ENCODE assay signal across 9 cellular contexts in genomic region chr6:90103056-90103793, GRCh38.
DNase-seq lines count a peak whose midpoint lies in the region; ATAC-seq, FAIRE-seq and TF ChIP-seq lines count a peak whose summit lies in the region.
"Had no signal": no experiment of that assay in that cellular context is flagged by ENCODE, and none has a peak within 500 bp of the region (broad histone marks: within the 10 kb centered on the region; RNA-seq: fewer than 3 reads in every experiment).

No MANE protein-coding gene starts in this region.

- peaks cover 93% of the 10 kb centered on the region for H3K4me1 Mint-ChIP-seq in activated T-cell treated with anti-CD3 and anti-CD28 coated beads, Interleukin-2, amount 50 U/mL, for 24 hours (ENCODE audit: low read depth)
- peaks cover 53% of the 10 kb centered on the region for H3K4me1 Mint-ChIP-seq in T-helper 1 cell treated with Interleukin-12 subunit alpha and Interleukin-12 subunit beta and Interleukin-4 antibody, amounts not matched to agents 30 μg/mL and 1 μg/mL, for 36 hours (ENCODE audit: low read depth)
- H3K4me1 Mint-ChIP-seq in natural killer cell, result peaks cover 5 to 8% of the 10 kb centered on the region in 2 donors

- intact Hi-C loops in natural killer cell (cut with micrococcal nuclease), result no loop called here

- no peak for TF ChIP-seq CTCF in natural killer cell (IDR thresholded peaks at IDR 0.05)
- TF ChIP-seq CTCF in D721Med (IDR thresholded peaks at IDR 0.05; ENCODE audit: insufficient read depth, missing control alignments), result no peak

- H3K9me3 Mint-ChIP-seq in activated T-cell treated with anti-CD3 and anti-CD28 coated beads, Interleukin-2, amount 50 U/mL, for 24 hours, result no peaks in the 10 kb centered on the region
- H3K9me3 Mint-ChIP-seq in T-helper 1 cell treated with Interleukin-12 subunit alpha and Interleukin-12 subunit beta and Interleukin-4 antibody, amounts not matched to agents 30 μg/mL and 1 μg/mL, for 36 hours, result peaks cover 11% of the 10 kb centered on the region
- H3K9me3 Mint-ChIP-seq in natural killer cell, result no peaks in the 10 kb centered on the region

- peak overlapping the region; percentile 95 for H3K27ac Mint-ChIP-seq in activated T-cell treated with anti-CD3 and anti-CD28 coated beads, Interleukin-2, amount 50 U/mL, for 24 hours
- peak overlapping the region; percentile 61 for H3K27ac Mint-ChIP-seq in T-helper 1 cell treated with Interleukin-12 subunit alpha and Interleukin-12 subunit beta and Interleukin-4 antibody, amounts not matched to agents 30 μg/mL and 1 μg/mL, for 36 hours
- no peak overlapping the region for H3K27ac Mint-ChIP-seq in natural killer cell

- no peak for FAIRE-seq in D721Med (lab: Jason Lieb, UNC)

- peak; percentile 71 for DNase-seq in activated T-cell treated with anti-CD3 and anti-CD28 coated beads, Interleukin-2, amount 50 U/mL, for 24 hours
- DNase-seq in activated T-cell treated with anti-CD3 and anti-CD28 coated beads, Interleukin-2, amount 50 U/mL, for 1 hour, result no peak
- DNase-seq in natural killer cell (no peak), D721Med (ENCODE audit: insufficient read length, low spot score) (no peak), hippocampal formation (lab: John Stamatoyannopoulos, UW) (no peak), retina (no peak)
- DNase-seq: DND-41 had no signal

- ATAC-seq in HG02970 (IDR thresholded peaks at IDR 0.05; ENCODE audit: low FRiP score, unreplicated experiment), result peak; percentile 78
- ATAC-seq in natural killer cell, result peak in 1 of 3 donors; percentile 60

- peak overlapping the region; percentile 63 for H3K4me3 Mint-ChIP-seq in activated T-cell treated with anti-CD3 and anti-CD28 coated beads, Interleukin-2, amount 50 U/mL, for 24 hours
- H3K4me3 Mint-ChIP-seq in T-helper 1 cell treated with Interleukin-12 subunit alpha and Interleukin-12 subunit beta and Interleukin-4 antibody, amounts not matched to agents 30 μg/mL and 1 μg/mL, for 36 hours, result peak overlapping the region; percentile 71
- peak overlapping the region; percentile 15 for H3K4me3 Mint-ChIP-seq in natural killer cell

- no peaks in the 10 kb centered on the region for H3K27me3 Mint-ChIP-seq in activated T-cell treated with anti-CD3 and anti-CD28 coated beads, Interleukin-2, amount 50 U/mL, for 24 hours
- H3K27me3 Mint-ChIP-seq in T-helper 1 cell treated with Interleukin-12 subunit alpha and Interleukin-12 subunit beta and Interleukin-4 antibody, amounts not matched to agents 30 μg/mL and 1 μg/mL, for 36 hours (ENCODE audit: low read depth), result peaks cover 15% of the 10 kb centered on the region
- H3K27me3 Mint-ChIP-seq in natural killer cell (ENCODE audit: low read depth in 2 of 2), result peaks cover 0 to 9% of the 10 kb centered on the region in 2 donors

- peaks cover 67% of the 10 kb centered on the region for H3K36me3 Mint-ChIP-seq in activated T-cell treated with anti-CD3 and anti-CD28 coated beads, Interleukin-2, amount 50 U/mL, for 24 hours (ENCODE audit: low read depth)
- peaks cover 13% of the 10 kb centered on the region for H3K36me3 Mint-ChIP-seq in T-helper 1 cell treated with Interleukin-12 subunit alpha and Interleukin-12 subunit beta and Interleukin-4 antibody, amounts not matched to agents 30 μg/mL and 1 μg/mL, for 36 hours (ENCODE audit: low read depth)
- no peaks in the 10 kb centered on the region for H3K36me3 Mint-ChIP-seq in natural killer cell

Comparison
In these comparisons a context has a peak if more than half of its experiments do, and no peak if none do; other contexts are left out.
1. H3K27ac Mint-ChIP-seq: peak in activated T-cell treated with anti-CD3 and anti-CD28 coated beads, Interleukin-2, amount 50 U/mL, for 24 hours (single experiment) and T-helper 1 cell treated with Interleukin-12 subunit alpha and Interleukin-12 subunit beta and Interleukin-4 antibody, amounts not matched to agents 30 μg/mL and 1 μg/mL, for 36 hours (single experiment); none in natural killer cell (0 of 2).
2. H3K4me3 Mint-ChIP-seq: peak in every context shown above with its lines; median percentile 71 in T-helper 1 cell treated with Interleukin-12 subunit alpha and Interleukin-12 subunit beta and Interleukin-4 antibody, amounts not matched to agents 30 μg/mL and 1 μg/mL, for 36 hours; 63 in activated T-cell treated with anti-CD3 and anti-CD28 coated beads, Interleukin-2, amount 50 U/mL, for 24 hours; 15 in natural killer cell.